8 cellular contexts compared by ENCODE assay signal in the genomic region with DNA sequence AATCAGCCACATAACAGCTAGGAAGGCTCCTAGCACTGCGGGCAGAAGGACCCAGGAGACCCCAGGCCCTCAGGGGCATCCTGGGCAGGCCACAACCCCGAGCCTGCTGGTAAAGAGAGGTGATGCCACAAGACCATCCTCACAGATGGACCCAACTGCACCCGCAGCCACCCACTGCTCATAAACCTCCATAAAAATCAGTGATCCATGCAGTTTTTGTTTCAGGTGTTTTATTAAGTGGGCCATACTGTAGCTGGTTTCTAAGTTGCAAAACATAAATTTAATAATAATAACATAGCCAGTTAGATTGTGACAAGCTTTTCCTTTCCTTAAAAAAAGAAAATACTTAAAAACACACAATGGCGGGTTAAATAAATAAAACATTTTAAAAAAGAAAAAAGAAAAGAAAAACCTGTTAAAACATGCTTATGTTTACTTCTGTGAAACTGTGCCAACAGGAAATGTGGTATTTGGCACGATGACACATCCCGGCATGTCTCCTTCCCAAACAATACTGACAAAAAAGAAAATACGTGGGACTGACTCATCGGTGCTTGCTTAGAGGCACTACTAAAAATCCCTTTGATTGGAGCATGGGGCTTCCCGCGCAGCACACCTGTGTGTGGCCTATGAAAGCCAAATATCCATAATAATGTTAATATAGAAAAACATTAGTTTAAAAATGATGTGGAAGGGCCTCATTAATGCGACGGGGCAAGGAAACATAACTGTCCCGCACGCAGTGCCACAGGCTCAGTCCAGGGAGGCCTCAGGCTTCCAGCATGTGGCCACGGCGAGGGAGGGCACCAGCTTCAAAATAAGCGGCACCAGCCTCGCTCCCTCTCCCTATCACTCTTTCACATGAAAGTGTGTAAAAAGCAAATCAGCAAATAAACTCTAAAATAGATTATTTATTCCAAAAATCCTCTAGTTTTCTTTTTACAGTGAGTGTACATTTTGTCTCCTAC. TPM values are rescaled to one million over a fixed set of nuclear protein-coding genes. Genes with fewer than 3 reads are reported as not detected.
DNase-seq lines count a peak whose midpoint lies in the region; ATAC-seq, FAIRE-seq and TF ChIP-seq lines count a peak whose summit lies in the region.

No MANE protein-coding gene starts in this region.

- no peak for ATAC-seq in gastrocnemius medialis

- H3K4me1 Mint-ChIP-seq in type B pancreatic cell (ENCODE audit: unreplicated experiment) = peaks cover 5% of the 10 kb centered on the region

- CTCF ChIA-PET in AG04449 (lab: Yijun Ruan, JAX) = interaction anchor here (0.9 to 9.0 kb wide), 32 partner anchors 10 to 368 kb away, joined by 3 to 162 read pairs (median 8); partner anchors contain the start of gene TMEM9B

- POLR2A ChIA-PET in AG04449 (lab: Yijun Ruan, JAX) = interaction anchor here (0.6 kb wide), 1 partner anchor 18 kb away, joined by 3 read pairs; no protein-coding TSS in a partner anchor

- H3K4me3 ChIP-seq in AG04449 (ENCODE audit: low read depth, low read length) (no peak overlapping the region), gastrocnemius medialis (no peak overlapping the region)

- in situ Hi-C loops in gastrocnemius medialis (cut with MboI; ENCODE audit: low sequenced_read_pairs in 4 of 4) = loop anchor here (5.0 to 25.0 kb wide), 3 partner anchors 122 to 452 kb away; partner anchors contain the start of genes RPL27A (in 1 of the 4) and TRIM66 (in 1 of the 4)

- TF ChIP-seq CTCF in AG04449 (IDR thresholded peaks at IDR 0.05; ENCODE audit: insufficient read depth, low read length, missing control alignments) = no peak
- TF ChIP-seq CTCF in gastrocnemius medialis (IDR thresholded peaks at IDR 0.05 in 4 of 5, conservative IDR thresholded peaks at IDR 0.05 in 1 of 5) = no peak
- TF ChIP-seq CTCF in type B pancreatic cell (conservative IDR thresholded peaks at IDR 0.05) = no peak

- no peaks in the 10 kb centered on the region for H3K9me3 Mint-ChIP-seq in type B pancreatic cell

- peak; percentile 55 for FAIRE-seq in HTR-8/SVneo (lab: Jason Lieb, UNC)

- H3K4me3 Mint-ChIP-seq in type B pancreatic cell = no peak overlapping the region

- peaks cover 0 to 52% of the 10 kb centered on the region in 2 donors for H3K36me3 ChIP-seq in gastrocnemius medialis

- no peaks in the 10 kb centered on the region for H3K9me3 ChIP-seq in gastrocnemius medialis

- no peak overlapping the region for H3K27ac Mint-ChIP-seq in type B pancreatic cell

- intact Hi-C loops in gastrocnemius medialis (cut with DNase I; ENCODE audit: low total_unique reads) = no loop called here

- H3K27me3 ChIP-seq in gastrocnemius medialis = no peaks in the 10 kb centered on the region

- DNase-seq in AG04449 (ENCODE audit: low read depth, low spot score) (peak; percentile 61), HTR-8/SVneo (ENCODE audit: insufficient read length, low spot score) (peak; percentile 80), SW 1271 (lab: John Stamatoyannopoulos, UW) (peak; percentile 62 to 83), epithelial cell of prostate (ENCODE audit: low read depth, low spot score) (peak; percentile 92), gastrocnemius medialis (no peak), GF-D8 (lab: John Stamatoyannopoulos, UW) (no peak), type B pancreatic cell (ENCODE audit: extremely low spot score, unreplicated experiment) (no peak), DMS114 treated with DMSO at 0.1 percent for 48 hours (lab: John Stamatoyannopoulos, UW; ENCODE audit: unreplicated experiment) (no peak)

- H3K4me1 ChIP-seq in gastrocnemius medialis = peaks cover 0 to 11% of the 10 kb centered on the region in 2 donors

- no peaks in the 10 kb centered on the region for H3K27me3 Mint-ChIP-seq in type B pancreatic cell

- peaks cover 36% of the 10 kb centered on the region for H3K36me3 Mint-ChIP-seq in type B pancreatic cell

- H3K27ac ChIP-seq in epithelial cell of prostate (peak overlapping the region; percentile 34), gastrocnemius medialis (peak overlapping the region in 3 of 4 donors; percentile 59 to 61 (median 59))

- TF ChIP-seq POLR2A in gastrocnemius medialis (IDR thresholded peaks at IDR 0.05) = no peak

RNA-seq across cellular contexts. Expression of gene SCUBE2, which starts 47.5 kb away (rescaled TPM):
- 1 to 10 TPM in 3 of 4 donors, under 1 TPM in 1; 0.24 to 3.6 (median 2.3) TPM for total RNA-seq in gastrocnemius medialis
- 7.9 and 12.7 TPM in 2 replicates for total RNA-seq in type B pancreatic cell (ENCODE audit: low replicate concordance)

Comparison
In these comparisons a context has a peak if more than half of its experiments do, and no peak if none do; other contexts are left out.
1. DNase-seq: peak in AG04449 (single experiment), HTR-8/SVneo (single experiment), SW 1271 (2 of 2) and epithelial cell of prostate (single experiment); none in gastrocnemius medialis (0 of 2), GF-D8 (single experiment), type B pancreatic cell (single experiment) and DMS114 treated with DMSO at 0.1 percent for 48 hours (single experiment).